Comparison of ENCODE assay signal across 9 cellular contexts in genomic region chr1:179143332-179143731, GRCh38.
DNase-seq lines count a peak whose midpoint lies in the region; ATAC-seq and TF ChIP-seq lines count a peak whose summit lies in the region.
"Had no signal": no experiment of that assay in that cellular context is flagged by ENCODE, and none has a peak within 500 bp of the region (broad histone marks: within the 10 kb centered on the region; RNA-seq: fewer than 3 reads in every experiment).

No MANE protein-coding gene starts in this region.

- peaks cover 15 to 25% of the 10 kb centered on the region in 2 experiments for H3K36me3 ChIP-seq in mesenchymal stem cell (ENCODE audit: control insufficient read depth in 1 of 2, insufficient read depth in 2 of 2, low read depth in 1 of 2, low read length in 2 of 2)

- no peak overlapping the region for H2BK5ac ChIP-seq in mesenchymal stem cell (ENCODE audit: low read depth, low read length, poor library complexity, severe bottlenecking)

- H2BK12ac ChIP-seq in mesenchymal stem cell (ENCODE audit: low read length in 2 of 2) = no peak overlapping the region

- no peak for TF ChIP-seq CTCF in AG04449 (IDR thresholded peaks at IDR 0.05; ENCODE audit: insufficient read depth, low read length, missing control alignments)
- TF ChIP-seq CTCF in astrocyte of the spinal cord (IDR thresholded peaks at IDR 0.05; ENCODE audit: low read depth, low read length) = no peak

- H3K14ac ChIP-seq in mesenchymal stem cell (ENCODE audit: low read length in 2 of 2) = no peak overlapping the region

- POLR2A ChIA-PET in AG04449 (lab: Yijun Ruan, JAX) = interaction anchor here (0.6 to 0.7 kb wide), 2 partner anchors 26 to 32 kb away, joined by 3 to 4 read pairs; no protein-coding TSS in a partner anchor

- H3K9ac ChIP-seq in mesenchymal stem cell (ENCODE audit: low read length) = peak overlapping the region; percentile 99

- H3K23ac ChIP-seq in mesenchymal stem cell (ENCODE audit: low read length in 2 of 2) = no peak overlapping the region

- no peak overlapping the region for H4K91ac ChIP-seq in mesenchymal stem cell (ENCODE audit: low read length)

- no peak overlapping the region for H3K4me2 ChIP-seq in mesenchymal stem cell (ENCODE audit: low read length, poor library complexity, severe bottlenecking)

- in situ Hi-C loops in astrocyte of the spinal cord (cut with HindIII; ENCODE audit: low sequenced_read_pairs) = no loop called here

- no peaks in the 10 kb centered on the region for H3K27me3 ChIP-seq in mesenchymal stem cell (ENCODE audit: control insufficient read depth in 1 of 2, insufficient read depth in 1 of 2, low read length in 2 of 2)

- no peak overlapping the region for H2BK15ac ChIP-seq in mesenchymal stem cell (ENCODE audit: low read depth, poor library complexity, severe bottlenecking)

- H3K4ac ChIP-seq in mesenchymal stem cell (ENCODE audit: low read depth in 1 of 2, low read length in 2 of 2) = no peak overlapping the region

- peaks cover 8% of the 10 kb centered on the region for H3K79me1 ChIP-seq in mesenchymal stem cell (replicated peaks; ENCODE audit: low read length, poor library complexity, severe bottlenecking)

- H3K4me3 ChIP-seq in AG04449 (ENCODE audit: low read depth, low read length) = no peak overlapping the region
- H3K4me3 ChIP-seq in astrocyte of the spinal cord (ENCODE audit: low read depth, low read length) = peak overlapping the region; percentile 85
- H3K4me3 ChIP-seq in mesenchymal stem cell (ENCODE audit: insufficient read depth in 1 of 2, low read depth in 1 of 2, low read length in 2 of 2) = peak overlapping the region in 1 of 2 experiments; percentile 92

- H2AFZ ChIP-seq in mesenchymal stem cell (ENCODE audit: low read depth, low read length) = no peak overlapping the region

- peak; percentile 88 for DNase-seq in AG04449 (ENCODE audit: low read depth, low spot score)
- DNase-seq in HS-27A (ENCODE audit: low read depth) = peak; percentile 83
- peak; percentile 97 for DNase-seq in astrocyte of the spinal cord (ENCODE audit: low read depth, low spot score)
- peak; percentile 96 for DNase-seq in mesenchymal stem cell
- DNase-seq in NCI-H1930 (lab: John Stamatoyannopoulos, UW) = no peak
- DNase-seq in NCI-H748 (lab: John Stamatoyannopoulos, UW; ENCODE audit: unreplicated experiment) = no peak
- DNase-seq: nucleus accumbens had no signal

- H3K18ac ChIP-seq in mesenchymal stem cell (ENCODE audit: low read depth in 1 of 2, low read length in 2 of 2) = no peak overlapping the region

- peak overlapping the region; percentile 90 for H3K27ac ChIP-seq in mesenchymal stem cell (ENCODE audit: low read length, poor library complexity, severe bottlenecking)

- peaks cover 10% of the 10 kb centered on the region for H3K4me1 ChIP-seq in mesenchymal stem cell (ENCODE audit: control insufficient read depth, insufficient read depth, low read depth, low read length)

- CTCF ChIA-PET in AG04449 (lab: Yijun Ruan, JAX) = no interaction called here

- no peak overlapping the region for H2AK5ac ChIP-seq in mesenchymal stem cell (ENCODE audit: low read length, severe bottlenecking)

- no peak overlapping the region for H2BK120ac ChIP-seq in mesenchymal stem cell (ENCODE audit: low read depth, low read length)

- ATAC-seq in GM19351 (IDR thresholded peaks at IDR 0.05; ENCODE audit: unreplicated experiment) (no peak), GM19467 (IDR thresholded peaks at IDR 0.05; ENCODE audit: unreplicated experiment) (no peak)

- no peaks in the 10 kb centered on the region for H3K9me3 ChIP-seq in mesenchymal stem cell (ENCODE audit: control insufficient read depth, low read length)

- H4K8ac ChIP-seq in mesenchymal stem cell (ENCODE audit: low read length) = no peak overlapping the region

- WGBS in mesenchymal stem cell = 34% methylated on average over 3 of the region's 4 CpGs

Comparison
In these comparisons a context has a peak if more than half of its experiments do, and no peak if none do; other contexts are left out.
1. DNase-seq: peak in AG04449 (single experiment), HS-27A (single experiment), astrocyte of the spinal cord (single experiment) and mesenchymal stem cell (single experiment); none in NCI-H1930 (0 of 2) and NCI-H748 (single experiment).